Comparison of ENCODE assay signal across 16 cellular contexts in the genomic region with DNA sequence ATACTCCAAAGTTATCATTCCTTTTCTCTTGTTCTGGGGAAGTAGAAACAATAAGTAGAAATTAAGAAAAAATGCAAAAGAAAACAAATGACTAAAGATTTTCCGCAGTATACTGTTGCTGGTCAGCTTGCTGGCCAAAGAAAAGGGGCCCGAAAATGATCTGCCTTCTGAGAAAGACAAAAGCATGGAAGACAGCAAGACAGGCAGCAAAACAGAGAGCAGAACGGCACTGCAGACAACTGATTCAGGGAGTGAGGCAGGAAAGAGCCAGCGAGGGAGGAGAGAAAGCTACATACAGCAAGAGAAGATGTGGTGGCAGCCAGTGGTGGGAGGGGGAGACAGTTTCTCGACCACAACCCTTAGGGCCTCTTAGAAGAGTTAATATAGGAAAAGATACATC.
"Had no signal": no experiment of that assay in that cellular context is flagged by ENCODE, and none has a peak within 500 bp of the region (broad histone marks: within the 10 kb centered on the region; RNA-seq: fewer than 3 reads in every experiment).

No MANE protein-coding gene starts in this region.

- H3K27me3 Mint-ChIP-seq: natural killer cell treated with Interleukin-12 subunit alpha and Interleukin-12 subunit beta and Interleukin-15 and Interleukin-18, amount 100 ng/mL, for 72 hours had no signal

- H3K36me3 Mint-ChIP-seq: natural killer cell treated with Interleukin-12 subunit alpha and Interleukin-12 subunit beta and Interleukin-15 and Interleukin-18, amount 100 ng/mL, for 72 hours had no signal

- H3K9me3 Mint-ChIP-seq: activated T-helper 2 cell treated with anti-CD3 and anti-CD28 coated beads, Interferon-gamma antibody, Interleukin-2, Interleukin-4, amounts not matched to agents 10 μg/mL and 5 μg/mL and 100 μg/mL, durations not matched to agents 14 hours and 24 hours and 36 hours; natural killer cell treated with Interleukin-12 subunit alpha and Interleukin-12 subunit beta and Interleukin-15 and Interleukin-18, amount 100 ng/mL, for 72 hours had no signal

- ATAC-seq: gastrocnemius medialis; lower lobe of right lung; natural killer cell treated with Interleukin-12 subunit alpha and Interleukin-12 subunit beta and Interleukin-15 and Interleukin-18, amount 100 ng/mL, for 72 hours; SK-N-SH treated with all-trans-retinoic acid at 6 μM for 48 hours had no signal

- H3K4me3 ChIP-seq: gastrocnemius medialis, lower lobe of right lung, spleen had no signal

- H3K27ac Mint-ChIP-seq: activated T-helper 2 cell treated with anti-CD3 and anti-CD28 coated beads, Interferon-gamma antibody, Interleukin-2, Interleukin-4, amounts not matched to agents 10 μg/mL and 5 μg/mL and 100 μg/mL, durations not matched to agents 14 hours and 24 hours and 36 hours had no signal

- H3K27me3 ChIP-seq: spleen had no signal

- H3K9me3 ChIP-seq: gastrocnemius medialis, lower lobe of right lung, spleen had no signal

- H3K36me3 ChIP-seq: gastrocnemius medialis, lower lobe of right lung, spleen had no signal

- H3K4me3 Mint-ChIP-seq: natural killer cell treated with Interleukin-12 subunit alpha and Interleukin-12 subunit beta and Interleukin-15 and Interleukin-18, amount 100 ng/mL, for 72 hours had no signal

- DNase-seq: activated CD4-positive, alpha-beta T cell treated with anti-CD3 and anti-CD28 coated beads, Interleukin-2, amount 50 U/mL, for 1 hour; activated naive CD4-positive, alpha-beta T cell treated with Interleukin-2 at 50 U/mL for 16 hours; amniotic stem cell; caudate nucleus; gastrocnemius medialis; head of caudate nucleus; lower lobe of right lung; nucleus accumbens; retina; spleen; stimulated activated naive CD4-positive, alpha-beta T cell; T-helper 1 cell; T-helper 9 cell had no signal

- H3K27ac ChIP-seq: gastrocnemius medialis, lower lobe of right lung, spleen had no signal
